Comparison of ENCODE assay signal across 27 cellular contexts in the genomic region with DNA sequence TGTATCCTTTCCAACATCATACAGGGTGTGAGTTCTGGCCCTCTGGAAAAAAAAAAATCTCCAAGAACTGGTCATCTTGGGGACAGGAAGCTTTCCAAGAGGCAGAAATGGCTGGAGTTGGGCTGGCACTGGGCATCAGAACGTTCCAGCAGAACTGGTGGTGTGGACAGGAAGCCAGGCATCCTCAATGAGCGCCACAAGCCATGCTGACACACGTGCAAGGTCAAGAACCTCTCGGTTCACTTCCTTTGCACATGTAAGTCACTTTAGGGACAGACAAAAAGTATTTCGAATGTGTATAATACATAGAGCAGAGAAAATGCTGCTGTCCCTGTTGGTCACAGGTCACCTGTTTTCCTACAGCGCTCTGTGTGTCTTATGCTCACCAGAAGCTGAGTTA. TPM values are rescaled to one million over a fixed set of nuclear protein-coding genes. Genes with fewer than 3 reads are reported as not detected.
"Had no signal": no experiment of that assay in that cellular context is flagged by ENCODE, and none has a peak within 500 bp of the region (broad histone marks: within the 10 kb centered on the region; RNA-seq: fewer than 3 reads in every experiment).

No MANE protein-coding gene starts in this region.

- H3K4me3 ChIP-seq: ascending aorta, breast epithelium, esophagus muscularis mucosa, gastrocnemius medialis had no signal

- H3K27me3 ChIP-seq: ascending aorta, breast epithelium, esophagus muscularis mucosa, foreskin keratinocyte, gastrocnemius medialis had no signal

- DNase-seq: activated CD4-positive, alpha-beta memory T cell treated with anti-CD3 and anti-CD28 coated beads, Interleukin-2, amount 10 ng/mL, durations not matched to agents 7 days and 5 days; activated CD4-positive, alpha-beta T cell treated with anti-CD3 and anti-CD28 coated beads for 1 hour; activated CD4-positive, alpha-beta T cell treated with anti-CD3 and anti-CD28 coated beads for 4 hours; activated CD4-positive, alpha-beta T cell treated with anti-CD3 and anti-CD28 coated beads, Interleukin-2, amount 10 ng/mL, durations not matched to agents 7 days and 5 days; activated CD4-positive, alpha-beta T cell treated with anti-CD3 and anti-CD28 coated beads, Interleukin-2, amount 50 U/mL, for 4 hours; activated CD8-positive, alpha-beta memory T cell treated with anti-CD3 and anti-CD28 coated beads, Interleukin-2, amount 50 U/mL, for 48 hours; activated gamma-delta T cell; activated naive CD4-positive, alpha-beta T cell; activated naive CD4-positive, alpha-beta T cell treated with anti-CD3 and anti-CD28 coated beads, Interleukin-2, amount 10 ng/mL, durations not matched to agents 7 days and 5 days; activated naive CD8-positive, alpha-beta T cell treated with anti-CD3 and anti-CD28 coated beads, Interleukin-2, amount 10 ng/mL, durations not matched to agents 7 days and 5 days; activated T-cell treated with anti-CD3 and anti-CD28 coated beads for 4 hours; activated T-cell treated with anti-CD3 and anti-CD28 coated beads, Interleukin-2, amount 50 U/mL, for 24 hours; activated T-cell treated with anti-CD3 and anti-CD28 coated beads, Interleukin-2, amount 50 U/mL, for 72 hours; cortex of kidney; effector memory CD4-positive, alpha-beta T cell; endodermal cell; erythroblast; foreskin keratinocyte; gastrocnemius medialis; T-helper 2 cell had no signal

- H3K27ac ChIP-seq: ascending aorta, breast epithelium, esophagus muscularis mucosa, foreskin keratinocyte, gastrocnemius medialis, VCaP had no signal

- H3K36me3 ChIP-seq: ascending aorta, breast epithelium, esophagus muscularis mucosa, gastrocnemius medialis had no signal

- ATAC-seq: activated naive CD4-positive, alpha-beta T cell treated with anti-CD3 and anti-CD28 coated beads, Interleukin-2, amount 50 U/mL, for 72 hours; activated T-cell treated with anti-CD3 and anti-CD28 coated beads, Interleukin-2, amount 50 U/mL, for 72 hours; foreskin keratinocyte; gastrocnemius medialis; WTC11 had no signal

- H3K9me3 ChIP-seq: ascending aorta, breast epithelium, esophagus muscularis mucosa, gastrocnemius medialis had no signal

- H3K4me1 ChIP-seq: breast epithelium had no signal

RNA-seq across cellular contexts. Expression of a gene that starts 27.3 kb away (rescaled TPM):
- total RNA-seq: activated CD4-positive, alpha-beta memory T cell treated with anti-CD3 and anti-CD28 coated beads, Interleukin-2, amount 10 ng/mL, durations not matched to agents 7 days and 5 days; activated CD4-positive, alpha-beta T cell treated with anti-CD3 and anti-CD28 coated beads, Interleukin-2, amount 10 ng/mL, durations not matched to agents 7 days and 5 days; activated naive CD4-positive, alpha-beta T cell treated with anti-CD3 and anti-CD28 coated beads, Interleukin-2, amount 50 U/mL, for 72 hours; activated T-cell treated with anti-CD3 and anti-CD28 coated beads, Interleukin-2, amount 50 U/mL, for 72 hours; T-helper 1 cell treated with Interleukin-12 subunit alpha and Interleukin-12 subunit beta and Interleukin-4 antibody, amounts not matched to agents 30 ng/mL and 1 ng/mL, for 36 hours had no signal
